In the genomic region with DNA sequence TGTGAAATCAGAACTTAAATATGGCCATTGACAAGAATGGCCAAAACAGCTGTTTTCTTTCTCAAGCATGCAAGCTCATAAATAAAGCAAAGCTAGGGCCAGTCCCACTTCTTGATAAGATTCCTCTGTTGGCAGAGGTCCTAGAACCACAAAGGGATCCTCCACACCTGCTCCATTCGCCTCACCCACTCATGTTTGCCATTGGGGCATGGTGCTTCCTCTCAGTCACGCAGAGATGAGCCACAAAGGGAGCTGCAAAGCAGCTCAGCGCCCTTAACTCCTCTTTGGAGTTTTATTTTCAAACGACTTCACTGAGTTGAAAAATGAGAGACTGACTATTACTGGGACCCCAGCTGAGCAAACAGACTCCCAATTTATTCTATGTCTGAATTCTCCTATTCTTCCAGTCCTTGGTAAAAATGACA, we compare ENCODE assay signal across 10 cellular contexts. TPM values are rescaled to one million over a fixed set of nuclear protein-coding genes. Genes with fewer than 3 reads are reported as not detected.
DNase-seq lines count a peak whose midpoint lies in the region; ATAC-seq, FAIRE-seq and TF ChIP-seq lines count a peak whose summit lies in the region.
"Had no signal": no experiment of that assay in that cellular context is flagged by ENCODE, and none has a peak within 500 bp of the region (broad histone marks: within the 10 kb centered on the region; RNA-seq: fewer than 3 reads in every experiment).

No MANE protein-coding gene starts in this region.

- no peak for TF ChIP-seq CTCF in RWPE2 (IDR thresholded peaks at IDR 0.05; ENCODE audit: poor library complexity, severe bottlenecking)
- TF ChIP-seq CTCF in hepatocyte (IDR thresholded peaks at IDR 0.05; ENCODE audit: poor library complexity), result no peak
- TF ChIP-seq CTCF in transverse colon (IDR thresholded peaks at IDR 0.05), result no peak

- DNase-seq in NCI-H1105 treated with DMSO at 0.1 percent for 48 hours (lab: John Stamatoyannopoulos, UW) (peak; percentile 98), RWPE2 (ENCODE audit: low spot score) (no peak), hepatocyte (ENCODE audit: low spot score) (no peak), transverse colon (peak; percentile 69), cerebellar cortex (ENCODE audit: low spot score) (no peak), RCC 7860 (ENCODE audit: low spot score) (no peak), OCI-M2 (lab: John Stamatoyannopoulos, UW; ENCODE audit: unreplicated experiment) (no peak)
- DNase-seq: NCI-H524; stimulated activated CD4-positive, alpha-beta T cell treated with anti-CD3 and anti-CD28 coated beads, Interleukin-1b, Interleukin-23, amount 100 ng/mL, for 48 hours had no signal

- no peak for TF ChIP-seq POLR2A in transverse colon (IDR thresholded peaks at IDR 0.05)

- H3K4me3 ChIP-seq in RWPE2 (ENCODE audit: severe bottlenecking) (no peak overlapping the region), hepatocyte (no peak overlapping the region), transverse colon (no peak overlapping the region)

- no peaks in the 10 kb centered on the region for H3K27me3 ChIP-seq in RWPE2 (ENCODE audit: insufficient read depth, poor library complexity, severe bottlenecking)
- H3K27me3 ChIP-seq in hepatocyte, result no peaks in the 10 kb centered on the region
- no peaks in the 10 kb centered on the region for H3K27me3 ChIP-seq in transverse colon

- H3K4me1 ChIP-seq in RWPE2 (ENCODE audit: insufficient read depth, poor library complexity, severe bottlenecking), result peaks cover 9% of the 10 kb centered on the region
- H3K4me1 ChIP-seq in hepatocyte (ENCODE audit: insufficient read depth), result peaks cover 16% of the 10 kb centered on the region
- H3K4me1 ChIP-seq in transverse colon, result peaks cover 9 to 38% (median 27%) of the 10 kb centered on the region in 4 donors

- no peaks in the 10 kb centered on the region for H3K9me2 ChIP-seq in hepatocyte (replicated peaks; ENCODE audit: insufficient read depth)

- ATAC-seq in RWPE2 (ENCODE audit: low read depth), result peak; percentile 49; the same call in 2 of the 3 replicates

- in situ Hi-C loops in transverse colon (cut with MboI; ENCODE audit: low pct_ligation_motif_present in 1 of 4, low pct_unique_long_range_greater_than_20kb in 1 of 4, low sequenced_read_pairs in 3 of 4), result loop anchor here (10.0 to 25.0 kb wide), 4 partner anchors 246 to 771 kb away; no protein-coding TSS in a partner anchor

- intact Hi-C loops in transverse colon (cut with DNase I; ENCODE audit: low total_unique reads), result no loop called here

- no peaks in the 10 kb centered on the region for H4K20me1 ChIP-seq in hepatocyte (ENCODE audit: insufficient read depth, poor library complexity, severe bottlenecking)

- H3K4me2 ChIP-seq in hepatocyte, result no peak overlapping the region

- H3K36me3 ChIP-seq in RWPE2 (ENCODE audit: low read depth) (no peaks in the 10 kb centered on the region), hepatocyte (replicated peaks; ENCODE audit: insufficient read depth, low read depth) (no peaks in the 10 kb centered on the region), transverse colon (no peaks in the 10 kb centered on the region)

- 65% methylated on average over 4 of the region's 4 CpGs for WGBS in hepatocyte (ENCODE audit: low lambda C conversion rate, missing lambda C conversion rate)
- WGBS in transverse colon (ENCODE audit: low coverage in 1 of 2), 2 donors, result 20 to 23% methylated on average over 3 to 4 of the region's 4 CpGs

- no peak for TF ChIP-seq EP300 in transverse colon (IDR thresholded peaks at IDR 0.05; ENCODE audit: low read depth)

- FAIRE-seq in RCC 7860 (lab: Jason Lieb, UNC), result no peak
- FAIRE-seq: frontal cortex had no signal

- peak overlapping the region; percentile 15 for H3K27ac ChIP-seq in RWPE2 (ENCODE audit: poor library complexity, severe bottlenecking)
- peak overlapping the region; percentile 7 for H3K27ac ChIP-seq in hepatocyte
- peak overlapping the region; percentile 52 to 78 (median 60) for H3K27ac ChIP-seq in transverse colon

- no peaks in the 10 kb centered on the region for H3K79me2 ChIP-seq in hepatocyte

- no peak overlapping the region for H2AFZ ChIP-seq in hepatocyte

- H3K9me3 ChIP-seq in RWPE2 (ENCODE audit: severe bottlenecking) (no peaks in the 10 kb centered on the region), hepatocyte (ENCODE audit: low read depth) (no peaks in the 10 kb centered on the region), transverse colon (no peaks in the 10 kb centered on the region)

RNA-seq across cellular contexts. Expression of gene MANSC1, which starts 16.6 kb away (rescaled TPM):
- 14.0 and 17.4 TPM in 2 replicates for total RNA-seq in hepatocyte
- 15.4 and 20.5 TPM in 2 replicates for polyA plus RNA-seq in hepatocyte
- total RNA-seq in transverse colon, result 10 to 100 TPM in 3 of 4 donors, 1 to 10 TPM in 1; 6.6 to 25.3 (median 19.4) TPM

RNA-seq across cellular contexts. Expression of gene BORCS5, which starts 23.5 kb away (rescaled TPM):
- total RNA-seq in hepatocyte (11.2 and 12.8 TPM in 2 replicates), transverse colon (10 to 100 TPM in 3 of 4 donors, 1 to 10 TPM in 1; 8.5 to 52.7 (median 21.3) TPM)
- 6.6 and 13.3 TPM in 2 replicates for polyA plus RNA-seq in hepatocyte

Comparison
In these comparisons a context has a peak if more than half of its experiments do, and no peak if none do; other contexts are left out.
1. DNase-seq: peak in NCI-H1105 treated with DMSO at 0.1 percent for 48 hours (single experiment) and transverse colon (single experiment); none in RWPE2 (single experiment), hepatocyte (single experiment), cerebellar cortex (single experiment), RCC 7860 (single experiment) and OCI-M2 (single experiment).
2. H3K27ac ChIP-seq: peak in every context shown above with its lines; median percentile 60 in transverse colon; 15 in RWPE2; 7 in hepatocyte.